In genomic region chr2:122748552-122749011, GRCh38 we compare ENCODE assay signal across 12 cellular contexts.
DNase-seq lines count a peak whose midpoint lies in the region; ATAC-seq and TF ChIP-seq lines count a peak whose summit lies in the region.
"Had no signal": no experiment of that assay in that cellular context is flagged by ENCODE, and none has a peak within 500 bp of the region (broad histone marks: within the 10 kb centered on the region; RNA-seq: fewer than 3 reads in every experiment).

No MANE protein-coding gene starts in this region.

- H3K79me2 ChIP-seq in SK-N-SH (ENCODE audit: insufficient read depth) = no peaks in the 10 kb centered on the region

- no peak overlapping the region for H3K9ac ChIP-seq in SK-N-SH

- CTCF ChIA-PET in SK-N-SH (lab: Yijun Ruan, JAX) = no interaction called here

- POLR2A ChIA-PET in SK-N-SH (lab: Yijun Ruan, JAX) = no interaction called here

- H3K9me2 ChIP-seq in SK-N-SH = no peaks in the 10 kb centered on the region; the same call in 1 of the 2 replicates

- H3K27me3 ChIP-seq in heart right ventricle (no peaks in the 10 kb centered on the region), right atrium auricular region (no peaks in the 10 kb centered on the region), SK-N-SH (ENCODE audit: insufficient read depth) (no peaks in the 10 kb centered on the region)
- H3K27me3 ChIP-seq: body of pancreas, Peyer's patch had no signal

- intact Hi-C loops in heart right ventricle (cut with DNase I) = no loop called here

- H4K20me1 ChIP-seq in SK-N-SH (ENCODE audit: insufficient read depth) = no peaks in the 10 kb centered on the region

- H3K4me3 ChIP-seq in heart right ventricle = no peak overlapping the region
- no peak overlapping the region for H3K4me3 ChIP-seq in right atrium auricular region
- H3K4me3 ChIP-seq in SK-N-SH (ENCODE audit: low read depth in 2 of 2, low read length in 1 of 2) = no peak overlapping the region
- H3K4me3 ChIP-seq: body of pancreas, HAP-1, Peyer's patch had no signal

- H3K4me1 ChIP-seq in heart right ventricle = no peaks in the 10 kb centered on the region
- no peaks in the 10 kb centered on the region for H3K4me1 ChIP-seq in right atrium auricular region
- H3K4me1 ChIP-seq in SK-N-SH (ENCODE audit: control insufficient read depth in 1 of 2, insufficient read depth in 2 of 2, low read depth in 1 of 2, low read length in 1 of 2) = peaks cover 0 to 3% of the 10 kb centered on the region in 2 experiments; a peak in 2 of 4 replicates
- H3K4me1 ChIP-seq: body of pancreas, HAP-1, Peyer's patch had no signal

- 52 to 54% methylated on average over 4 of the region's 4 CpGs for WGBS in heart right ventricle, 2 donors
- 27% methylated on average over 4 of the region's 4 CpGs for WGBS in SK-N-SH (ENCODE audit: low lambda C conversion rate)

- no peak overlapping the region for H3K4me2 ChIP-seq in SK-N-SH

- H3K36me3 ChIP-seq in heart right ventricle (no peaks in the 10 kb centered on the region), right atrium auricular region (no peaks in the 10 kb centered on the region), SK-N-SH (replicated peaks in 1 of 2; ENCODE audit: control insufficient read depth in 1 of 2, insufficient read depth in 2 of 2, low read length in 1 of 2) (no peaks in the 10 kb centered on the region)
- H3K36me3 ChIP-seq: HAP-1, Peyer's patch had no signal

- H3K9me3 ChIP-seq in heart right ventricle = no peaks in the 10 kb centered on the region
- no peaks in the 10 kb centered on the region for H3K9me3 ChIP-seq in right atrium auricular region
- no peaks in the 10 kb centered on the region for H3K9me3 ChIP-seq in SK-N-SH
- H3K9me3 ChIP-seq: body of pancreas, HAP-1, Peyer's patch had no signal

- H3K27ac ChIP-seq in heart right ventricle (peak overlapping the region in 1 of 10 donors; percentile 8), right atrium auricular region (no peak overlapping the region), SK-N-SH (ENCODE audit: low read depth in 2 of 2, low read length in 1 of 2) (no peak overlapping the region)
- H3K27ac ChIP-seq: body of pancreas, Peyer's patch had no signal

- TF ChIP-seq CTCF in heart right ventricle (IDR thresholded peaks at IDR 0.05) (peak in 1 of 9 donors; percentile 8), right atrium auricular region (IDR thresholded peaks at IDR 0.05) (no peak), SK-N-SH (IDR thresholded peaks at IDR 0.05) (no peak; the same call in 1 of the 2 replicates)

- DNase-seq in heart right ventricle (no peak), right atrium auricular region (ENCODE audit: low spot score) (no peak), SK-N-SH (no peak), glomerular visceral epithelial cell (ENCODE audit: extremely low spot score) (peak; percentile 2), NCI-H187 treated with DMSO at 0.1 percent for 48 hours (lab: John Stamatoyannopoulos, UW) (no peak)
- DNase-seq in stimulated activated CD4-positive, alpha-beta T cell treated with anti-CD3 and anti-CD28 coated beads, Interleukin-2, amount 100 ng/mL, for 48 hours = no peak
- DNase-seq: activated CD8-positive, alpha-beta memory T cell treated with anti-CD3 and anti-CD28 coated beads for 24 hours; body of pancreas; Peyer's patch had no signal

- TF ChIP-seq EP300 in SK-N-SH (IDR thresholded peaks at IDR 0.05; ENCODE audit: borderline replicate concordance in 1 of 2, low read depth in 1 of 2, low read length in 1 of 2) = no peak

- no peak overlapping the region for H2AFZ ChIP-seq in SK-N-SH (ENCODE audit: low read depth)

- H3F3A ChIP-seq in SK-N-SH (replicated peaks; ENCODE audit: insufficient read depth) = no peaks in the 10 kb centered on the region

- ATAC-seq in heart right ventricle (peak in 7 of 8 donors; percentile 14 to 89 (median 70)), GM21381 (IDR thresholded peaks at IDR 0.05; ENCODE audit: unreplicated experiment) (no peak)
- ATAC-seq in activated CD4-positive, CD25-positive, alpha-beta regulatory T cell treated with anti-CD3 and anti-CD28 coated beads, Interleukin-2, amount 50 U/mL, for 24 hours = no peak
- ATAC-seq: body of pancreas had no signal

- TF ChIP-seq RAD21 in SK-N-SH (IDR thresholded peaks at IDR 0.05; ENCODE audit: low read length) = peak; percentile 46

TF ChIP-seq in SK-N-SH, 30 proteins besides CTCF, POLR2A, EP300 and RAD21:
- no peak for TF ChIP-seq YY1 (IDR thresholded peaks at IDR 0.05; ENCODE audit: low read depth)
- no peak for TF ChIP-seq TCF12 (IDR thresholded peaks at IDR 0.05)
- no peak for TF ChIP-seq EZH2phosphoT487 (IDR thresholded peaks at IDR 0.05; ENCODE audit: borderline replicate concordance, low read depth)
- TF ChIP-seq ZBTB33 (IDR thresholded peaks at IDR 0.05; ENCODE audit: borderline replicate concordance, low read depth) = no peak

Comparison
In these comparisons a context has a peak if more than half of its experiments do, and no peak if none do; other contexts are left out.
1. ATAC-seq: peak in heart right ventricle (7 of 8); none in activated CD4-positive, CD25-positive, alpha-beta regulatory T cell treated with anti-CD3 and anti-CD28 coated beads, Interleukin-2, amount 50 U/mL, for 24 hours (0 of 2) and GM21381 (single experiment).